ENCODE assay signal across 8 cellular contexts in the genomic region with DNA sequence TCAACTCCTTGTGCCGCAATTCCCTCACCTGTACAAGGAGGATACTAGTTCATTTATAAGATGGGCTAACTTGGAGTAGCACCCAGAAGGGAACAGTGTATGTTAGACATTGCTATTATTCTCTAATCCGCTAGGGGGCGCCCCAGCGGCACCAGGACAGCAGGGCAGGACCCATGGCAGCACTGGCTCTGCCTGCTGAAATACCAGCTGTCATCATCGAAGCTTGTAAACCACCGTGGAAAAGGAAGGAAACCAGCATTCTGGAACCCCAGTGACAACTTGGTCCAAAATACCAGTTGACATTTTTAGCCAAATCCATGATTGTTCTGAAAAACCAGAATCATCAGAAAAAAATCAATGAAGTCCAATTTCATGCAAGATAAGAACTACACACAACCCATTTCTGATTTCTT.
DNase-seq lines count a peak whose midpoint lies in the region; ATAC-seq and TF ChIP-seq lines count a peak whose summit lies in the region.

No MANE protein-coding gene starts in this region.

- no peaks in the 10 kb centered on the region for H3K27me3 ChIP-seq in dorsolateral prefrontal cortex
- H3K27me3 ChIP-seq in transverse colon: peaks cover 2% of the 10 kb centered on the region

- H3K4me1 ChIP-seq in transverse colon: no peaks in the 10 kb centered on the region

- TF ChIP-seq POLR2A in transverse colon (IDR thresholded peaks at IDR 0.05): no peak

- H3K4me3 ChIP-seq in Jurkat, Clone E6-1 (ENCODE audit: low read length): no peak overlapping the region
- H3K4me3 ChIP-seq in dorsolateral prefrontal cortex (no peak overlapping the region), transverse colon (no peak overlapping the region)

- peak; percentile 91 for ATAC-seq in GM21526 (IDR thresholded peaks at IDR 0.05; ENCODE audit: low FRiP score, unreplicated experiment)

- in situ Hi-C loops in transverse colon (cut with MboI; ENCODE audit: low pct_ligation_motif_present in 1 of 4, low pct_unique_long_range_greater_than_20kb in 1 of 4, low sequenced_read_pairs in 3 of 4): loop anchor here in 1 of 4 donors (10.0 kb wide), 2 partner anchors 139 to 239 kb away; no protein-coding TSS in a partner anchor

- intact Hi-C loops in dorsolateral prefrontal cortex (cut with DNase I): loop anchor here (5.0 to 10.0 kb wide), 3 partner anchors 129 to 151 kb away; partner anchors contain the start of gene ITGA8 (in 1 of the 2)
- intact Hi-C loops in transverse colon (cut with DNase I; ENCODE audit: low total_unique reads): no loop called here

- no peaks in the 10 kb centered on the region for H3K9me3 ChIP-seq in transverse colon

- H3K27ac ChIP-seq in dorsolateral prefrontal cortex (no peak overlapping the region), transverse colon (no peak overlapping the region)

- DNase-seq in NCI-H524 (lab: John Stamatoyannopoulos, UW) (peak; percentile 29 to 64), NCI-H524 treated with DMSO at 0.1 percent for 48 hours (lab: John Stamatoyannopoulos, UW) (no peak), SW480 (ENCODE audit: low spot score) (peak; percentile 48), dorsolateral prefrontal cortex (peak in 9 of 10 donors; percentile 4 to 67 (median 46)), midbrain (lab: John Stamatoyannopoulos, UW) (peak; percentile 83), transverse colon (peak; percentile 70)
- peak; percentile 34 for DNase-seq in Jurkat, Clone E6-1 (ENCODE audit: low read depth, low spot score)

- no peak for TF ChIP-seq EP300 in transverse colon (IDR thresholded peaks at IDR 0.05; ENCODE audit: low read depth)

- 14 to 56% methylated on average over 1 to 6 of the region's 6 CpGs for WGBS in transverse colon (ENCODE audit: low coverage in 1 of 2), 2 donors

- TF ChIP-seq CTCF in dorsolateral prefrontal cortex (IDR thresholded peaks at IDR 0.05 in 54 of 56, conservative IDR thresholded peaks at IDR 0.05 in 2 of 56; ENCODE audit: low read depth in 1 of 56, partially characterized antibody in 56 of 56) (peak; percentile 40 to 84 (median 70)), transverse colon (IDR thresholded peaks at IDR 0.05) (peak; percentile 40 to 74 (median 60))

- H3K36me3 ChIP-seq in transverse colon: no peaks in the 10 kb centered on the region
